Comparison of ENCODE assay signal across 9 cellular contexts in genomic region chr1:231612393-231613089, GRCh38. TPM values are rescaled to one million over a fixed set of nuclear protein-coding genes. Genes with fewer than 3 reads are reported as not detected.
DNase-seq lines count a peak whose midpoint lies in the region; ATAC-seq and TF ChIP-seq lines count a peak whose summit lies in the region.
"Had no signal": no experiment of that assay in that cellular context is flagged by ENCODE, and none has a peak within 500 bp of the region (broad histone marks: within the 10 kb centered on the region; RNA-seq: fewer than 3 reads in every experiment).

No MANE protein-coding gene starts in this region.

- H3K36me3 ChIP-seq in ascending aorta = no peaks in the 10 kb centered on the region

- H3K27me3 Mint-ChIP-seq in nephron progenitor cell (ENCODE audit: low read depth, poor library complexity) = peaks cover 69% of the 10 kb centered on the region

- H3K4me3 Mint-ChIP-seq in nephron progenitor cell = no peak overlapping the region

- H3K27ac ChIP-seq in ascending aorta = no peak overlapping the region

- H3K36me3 Mint-ChIP-seq in nephron progenitor cell (ENCODE audit: low read depth) = no peaks in the 10 kb centered on the region

- H3K27ac Mint-ChIP-seq in nephron progenitor cell = no peak overlapping the region

- H3K9me3 ChIP-seq in ascending aorta = no peaks in the 10 kb centered on the region

- H3K4me3 ChIP-seq in ascending aorta = no peak overlapping the region
- H3K4me3 ChIP-seq: skin epidermis had no signal

- intact Hi-C loops in cardiac septum (cut with DNase I) (no loop called here), ascending aorta (cut with DNase I) (no loop called here)

- ATAC-seq in GM19035 (IDR thresholded peaks at IDR 0.05; ENCODE audit: unreplicated experiment) (peak; percentile 96), HG02970 (IDR thresholded peaks at IDR 0.05; ENCODE audit: low FRiP score, unreplicated experiment) (peak; percentile 93), HG03439 (IDR thresholded peaks at IDR 0.05; ENCODE audit: unreplicated experiment) (no peak)

- H3K4me1 ChIP-seq in ascending aorta = no peaks in the 10 kb centered on the region

- H3K27me3 ChIP-seq in ascending aorta = no peaks in the 10 kb centered on the region

- H3K4me1 Mint-ChIP-seq in nephron progenitor cell = no peaks in the 10 kb centered on the region

- no peak for TF ChIP-seq CTCF in ascending aorta (IDR thresholded peaks at IDR 0.05)
- TF ChIP-seq CTCF in nephron progenitor cell (IDR thresholded peaks at IDR 0.05) = no peak

- peaks cover 19% of the 10 kb centered on the region for H3K9me3 Mint-ChIP-seq in nephron progenitor cell

- DNase-seq in SIG-M5 treated with dmso at 0.1 percent for 504 hours (lab: John Stamatoyannopoulos, UW; ENCODE audit: unreplicated experiment) (peak; percentile 100), cardiac septum (ENCODE audit: low spot score) (peak; percentile 82), mesenteric fat pad (ENCODE audit: low spot score) (no peak), ascending aorta (ENCODE audit: low spot score in 2 of 2) (no peak), nephron progenitor cell (no peak)

RNA-seq across cellular contexts. Expression of gene DISC1, which starts 14.0 kb away (rescaled TPM):
- total RNA-seq in cardiac septum (5.5 TPM), mesenteric fat pad (13.0 TPM), ascending aorta (16.0 TPM)

Comparison
In these comparisons a context has a peak if more than half of its experiments do, and no peak if none do; other contexts are left out.
1. DNase-seq: peak in SIG-M5 treated with dmso at 0.1 percent for 504 hours (single experiment) and cardiac septum (single experiment); none in mesenteric fat pad (single experiment), ascending aorta (0 of 2) and nephron progenitor cell (single experiment).